In genomic region chr7:35003679-35004278, GRCh38 we compare ENCODE assay signal across 8 cellular contexts. TPM values are rescaled to one million over a fixed set of nuclear protein-coding genes. Genes with fewer than 3 reads are reported as not detected.
DNase-seq lines count a peak whose midpoint lies in the region; ATAC-seq and TF ChIP-seq lines count a peak whose summit lies in the region.

No MANE protein-coding gene starts in this region.

- H3K27ac ChIP-seq in epithelial cell of prostate = peak overlapping the region; percentile 64

- no peaks in the 10 kb centered on the region for H3K27me3 Mint-ChIP-seq in T-helper 17 cell

- ATAC-seq in T-helper 17 cell = no peak

- no peak for TF ChIP-seq CTCF in AG10803 (conservative IDR thresholded peaks at IDR 0.05; ENCODE audit: low read length)

- no peaks in the 10 kb centered on the region for H3K9me3 ChIP-seq in T-helper 17 cell (ENCODE audit: control insufficient read depth, low read length, poor library complexity, severe bottlenecking)

- H3K4me3 ChIP-seq in AG10803 (ENCODE audit: low read length) = no peak overlapping the region

- H3K4me1 Mint-ChIP-seq in T-helper 17 cell = peaks cover 9% of the 10 kb centered on the region

- DNase-seq in AG10803 (ENCODE audit: low read depth) (peak; percentile 77), HCEC 1CT (peak; percentile 65), NCI-H510A treated with DMSO at 0.1 percent for 48 hours (lab: John Stamatoyannopoulos, UW) (peak; percentile 76), epithelial cell of prostate (ENCODE audit: low read depth, low spot score) (peak; percentile 87), occipital lobe (lab: John Stamatoyannopoulos, UW) (peak; percentile 38), epidermal melanocyte (ENCODE audit: insufficient read length, low spot score) (no peak), NCI-H748 (lab: John Stamatoyannopoulos, UW; ENCODE audit: unreplicated experiment) (no peak), T-helper 17 cell (no peak)

- H3K27ac Mint-ChIP-seq in T-helper 17 cell = no peak overlapping the region

- H3K36me3 Mint-ChIP-seq in T-helper 17 cell (ENCODE audit: low read depth) = peaks cover 7% of the 10 kb centered on the region

- no peak overlapping the region for H3K4me3 Mint-ChIP-seq in T-helper 17 cell

RNA-seq across cellular contexts. Expression of gene DPY19L1, which starts 33.5 kb away (rescaled TPM):
- total RNA-seq in occipital lobe = 88.0 TPM
- 10 to 100 TPM; 12.2 to 19.4 TPM for total RNA-seq in T-helper 17 cell

Comparison
In these comparisons a context has a peak if more than half of its experiments do, and no peak if none do; other contexts are left out.
1. DNase-seq: peak in AG10803 (single experiment), HCEC 1CT (single experiment), NCI-H510A treated with DMSO at 0.1 percent for 48 hours (single experiment), epithelial cell of prostate (single experiment) and occipital lobe (single experiment); none in epidermal melanocyte (single experiment), NCI-H748 (single experiment) and T-helper 17 cell (0 of 3).